In the genomic region with DNA sequence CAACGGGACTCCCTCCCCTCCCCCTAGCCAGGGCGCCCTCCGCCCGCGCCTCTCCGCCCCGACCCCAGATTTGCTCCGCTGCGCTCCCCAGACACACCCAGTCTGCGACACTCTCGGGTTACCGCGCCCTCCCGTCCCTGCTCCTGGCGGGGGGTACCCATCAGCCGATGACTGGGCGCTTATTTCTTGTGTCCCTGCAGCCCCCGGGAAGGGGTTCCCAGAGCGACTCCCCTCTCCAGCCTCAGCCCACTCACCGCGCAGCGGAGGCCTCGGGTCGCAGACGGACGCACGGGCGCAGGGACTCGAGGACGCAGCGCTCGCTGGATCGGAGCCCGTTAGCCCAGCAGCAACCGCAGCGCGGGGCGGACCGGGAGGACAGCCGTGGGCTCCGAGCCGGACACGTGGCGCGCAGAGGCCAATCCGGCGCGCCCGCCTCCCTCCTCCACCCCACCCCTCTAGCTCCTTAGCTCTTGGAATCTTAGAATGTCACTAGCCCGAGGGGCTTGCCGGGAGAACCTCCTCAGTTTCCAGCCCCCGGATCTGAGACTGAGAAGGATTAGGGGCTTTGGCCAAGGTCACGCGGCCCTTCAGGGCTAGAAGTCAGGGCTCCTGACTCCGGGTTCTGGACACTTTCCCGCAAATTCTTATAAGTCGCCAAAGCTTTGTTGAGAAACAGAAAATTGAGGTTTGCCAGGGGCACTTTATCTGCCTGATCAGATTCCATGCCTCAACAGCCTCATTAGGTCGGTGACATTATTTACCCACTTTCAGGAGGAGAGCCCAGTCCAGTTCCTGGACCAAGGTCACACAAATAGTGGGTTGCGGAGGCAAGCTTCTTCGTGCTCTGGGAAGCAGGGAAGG, we compare ENCODE assay signal across 8 cellular contexts. TPM values are rescaled to one million over a fixed set of nuclear protein-coding genes. Genes with fewer than 3 reads are reported as not detected.
DNase-seq lines count a peak whose midpoint lies in the region; ATAC-seq lines count a peak whose summit lies in the region.

A gene (minus strand): TSS at position 354 of the 861 bp plus-strand sequence. CDS start 9,878 bp downstream, outside the sequence.

- H3K36me3 ChIP-seq in KOPT-K1 (ENCODE audit: insufficient read depth, low read length) (0 out of 2 replicates have a peak, but pooled peaks cover 4% of the 10 kb centered on the region), aorta (ENCODE audit: control insufficient read depth in 1 of 2, insufficient read depth in 2 of 2, low read length in 1 of 2) (no peaks in the 10 kb centered on the region)

- H3K4me3 ChIP-seq in aorta (ENCODE audit: low read length in 2 of 2), result peak within 1 kb of the TSS; percentile 39 to 82

- H3K9me3 ChIP-seq in KOPT-K1 (ENCODE audit: insufficient read depth, low read length, poor library complexity, severe bottlenecking) (no peaks in the 10 kb centered on the region), aorta (ENCODE audit: control insufficient read depth, low read length) (no peaks in the 10 kb centered on the region)

- DNase-seq in Daoy (ENCODE audit: low read depth) (peak; percentile 94), SW480 (ENCODE audit: low spot score) (peak; percentile 75), anterior cingulate cortex (lab: John Stamatoyannopoulos, UW) (peak in 57 of 58 donors; percentile 7 to 92 (median 75)), left ventricle myocardium superior (peak; percentile 96), posterior vena cava (ENCODE audit: low spot score) (peak; percentile 96), aorta (peak; percentile 93 to 96)

- intact Hi-C loops in left ventricle myocardium superior (cut with micrococcal nuclease) (no loop called here), posterior vena cava (cut with DNase I) (no loop called here), aorta (cut with DNase I) (no loop called here)

- WGBS in aorta, 2 donors, result 0 to 1% methylated on average over 55 to 60 of the region's 60 CpGs

- H3K4me1 ChIP-seq in aorta (ENCODE audit: control insufficient read depth in 1 of 2, insufficient read depth in 2 of 2, low read length in 2 of 2), result peaks cover 0 to 4% of the 10 kb centered on the region in 2 donors

- no peaks in the 10 kb centered on the region for H3K27me3 ChIP-seq in aorta (ENCODE audit: control insufficient read depth in 1 of 2, insufficient read depth in 2 of 2, low read length in 1 of 2)

- peak within 1 kb of the TSS; percentile 89 for H3K27ac ChIP-seq in KOPT-K1 (ENCODE audit: low read depth, low read length, poor library complexity, severe bottlenecking)
- peak within 1 kb of the TSS; percentile 52 to 85 for H3K27ac ChIP-seq in aorta (ENCODE audit: low read depth in 1 of 2, low read length in 2 of 2)

- ATAC-seq in GM21723 (IDR thresholded peaks at IDR 0.05; ENCODE audit: unreplicated experiment), result peak; percentile 51
- ATAC-seq in left ventricle myocardium superior, result peak; percentile 99
- peak; percentile 97 for ATAC-seq in aorta (ENCODE audit: low FRiP score)

RNA-seq across cellular contexts. Expression of the gene that starts here (rescaled TPM):
- 178 and 190 TPM in 2 replicates for total RNA-seq in Daoy (2014; rRNA removed; shearing (Covaris generic))
- total RNA-seq in left ventricle myocardium superior (214 TPM), posterior vena cava (100 to 1,000 TPM; 328 to 430 TPM), aorta (100 to 1,000 TPM; 277 to 284 TPM)
- polyA plus RNA-seq in aorta, result 100 to 1,000 TPM in 1 of 2 donors, 10 to 100 TPM in 1; 93.4 to 187 TPM

Comparison
In these comparisons a context has a peak if more than half of its experiments do, and no peak if none do; other contexts are left out.
1. Peak in every context shown above with its lines: DNase-seq, ATAC-seq, H3K4me3 ChIP-seq and H3K27ac ChIP-seq.